ENCODE assay signal across 8 cellular contexts in genomic region chr19:49591731-49592485, GRCh38. TPM values are rescaled to one million over a fixed set of nuclear protein-coding genes. Genes with fewer than 3 reads are reported as not detected.
DNase-seq lines count a peak whose midpoint lies in the region; ATAC-seq, FAIRE-seq and TF ChIP-seq lines count a peak whose summit lies in the region.

No MANE protein-coding gene starts in this region.

- POLR2A ChIA-PET in Caco-2 (lab: Charles Lee): interaction anchor here (0.6 to 0.7 kb wide), 2 partner anchors 83 to 122 kb away, joined by 3 to 13 read pairs; no protein-coding TSS in a partner anchor

- peak overlapping the region; percentile 98 for H3K4me2 ChIP-seq in keratinocyte (ENCODE audit: control insufficient read depth, extremely low read depth, insufficient read depth, low read depth, low read length)

- peaks cover 29% of the 10 kb centered on the region for H3K4me1 Mint-ChIP-seq in Caco-2 (ENCODE audit: low read depth, unreplicated experiment)

- DNase-seq in Caco-2 (peak in 1 of 2 experiments; percentile 57), T-helper 1 cell (peak in 4 of 5 donors; percentile 16 to 53 (median 34)), breast epithelium (ENCODE audit: low spot score in 2 of 2) (peak in 1 of 2 donors; percentile 37), keratinocyte (ENCODE audit: low read depth, low spot score) (no peak), frontal cortex (ENCODE audit: low spot score in 2 of 2) (no peak)
- DNase-seq in stimulated activated CD4-positive, alpha-beta T cell treated with anti-CD3 and anti-CD28 coated beads, Interleukin-15, amount 100 ng/mL, for 24 hours: peak; percentile 65

- H3K4me1 ChIP-seq in Caco-2 (peaks cover 10% of the 10 kb centered on the region), HUES6 (ENCODE audit: control insufficient read depth, insufficient read depth, low read length) (peaks cover 10% of the 10 kb centered on the region; the same call in 1 of the 2 replicates), breast epithelium (peaks cover 4 to 6% of the 10 kb centered on the region in 2 donors), keratinocyte (ENCODE audit: control insufficient read depth, extremely low read depth, insufficient read depth, low read length) (peaks cover 18% of the 10 kb centered on the region)

- FAIRE-seq in keratinocyte (lab: Jason Lieb, UNC) (no peak), frontal cortex (lab: Jason Lieb, UNC) (no peak)

- CTCF ChIA-PET in Caco-2 (lab: Charles Lee): interaction anchor here (2.4 kb wide), 1 partner anchor 48 kb away, joined by 9 read pairs; the partner anchor contains the start of gene RRAS

- BruUV-seq in Caco-2 (replicated peaks; lab: Mats Ljungman, UMichigan): TSS peak; percentile 11

- H3K9me3 ChIP-seq in Caco-2: no peaks in the 10 kb centered on the region
- H3K9me3 ChIP-seq in HUES6 (ENCODE audit: control insufficient read depth, insufficient read depth, low read depth, low read length): no peaks in the 10 kb centered on the region
- no peaks in the 10 kb centered on the region for H3K9me3 ChIP-seq in breast epithelium
- H3K9me3 ChIP-seq in keratinocyte (ENCODE audit: control insufficient read depth, low read depth, low read length): no peaks in the 10 kb centered on the region

- peak overlapping the region; percentile 82 for H3K27ac Mint-ChIP-seq in Caco-2 (ENCODE audit: unreplicated experiment)

- H3K9me1 ChIP-seq in keratinocyte (ENCODE audit: control insufficient read depth, extremely low read depth, insufficient read depth, low read length): no peaks in the 10 kb centered on the region

- dilution Hi-C loops in keratinocyte (cut with MboI; ENCODE audit: extremely low pct_ligation_motif_present, low sequenced_read_pairs): no loop called here

- no peaks in the 10 kb centered on the region for H3K27me3 Mint-ChIP-seq in Caco-2 (ENCODE audit: insufficient read depth, unreplicated experiment)

- TF ChIP-seq CTCF in Caco-2 (IDR thresholded peaks at IDR 0.05; ENCODE audit: insufficient read depth in 1 of 2, low read depth in 1 of 2, low read length in 1 of 2, severe bottlenecking in 1 of 2, unreplicated experiment in 1 of 2): no peak
- TF ChIP-seq CTCF in breast epithelium (IDR thresholded peaks at IDR 0.05): no peak
- TF ChIP-seq CTCF in keratinocyte (optimal IDR thresholded peaks at IDR 0.05 in 1 of 3, IDR thresholded peaks at IDR 0.05 in 1 of 3, conservative IDR thresholded peaks at IDR 0.05 in 1 of 3; ENCODE audit: extremely low read depth in 1 of 3, insufficient read depth in 2 of 3, low read length in 3 of 3): no peak

- H3K27ac ChIP-seq in HUES6 (ENCODE audit: low read depth, low read length) (peak overlapping the region; percentile 84; the same call in 1 of the 2 replicates), breast epithelium (peak overlapping the region; percentile 62 to 86), keratinocyte (ENCODE audit: control insufficient read depth, insufficient read depth, low read length) (peak overlapping the region; percentile 90)

- H3K4me3 ChIP-seq in Caco-2 (ENCODE audit: low read depth, low read length) (peak overlapping the region; percentile 99), HUES6 (ENCODE audit: low read depth, low read length) (peak overlapping the region; percentile 77), breast epithelium (peak overlapping the region; percentile 67 to 93 (median 77)), keratinocyte (ENCODE audit: control insufficient read depth in 2 of 3, extremely low read depth in 1 of 3, insufficient read depth in 2 of 3, low read depth in 1 of 3, low read length in 3 of 3) (peak overlapping the region; percentile 79 to 82 (median 81))

- no peaks in the 10 kb centered on the region for H3K9me3 Mint-ChIP-seq in Caco-2 (ENCODE audit: unreplicated experiment)

- no peak overlapping the region for H2AFZ ChIP-seq in keratinocyte (ENCODE audit: control insufficient read depth, low read length)

- peak overlapping the region; percentile 74 for H3K4me3 Mint-ChIP-seq in Caco-2 (ENCODE audit: unreplicated experiment)

- intact Hi-C loops in Caco-2 (cut with micrococcal nuclease; ENCODE audit: unreplicated experiment) (loop anchor here (1.0 kb wide), 1 partner anchor 84 kb away; no protein-coding TSS in a partner anchor), breast epithelium (cut with DNase I; ENCODE audit: low total_unique reads) (no loop called here)

- TF ChIP-seq POLR2A in breast epithelium (IDR thresholded peaks at IDR 0.05): no peak

- peaks cover 2% of the 10 kb centered on the region for H4K20me1 ChIP-seq in keratinocyte (ENCODE audit: control insufficient read depth, extremely low read depth, insufficient read depth, low read length)

- H3K36me3 Mint-ChIP-seq in Caco-2 (ENCODE audit: insufficient read depth, unreplicated experiment): peaks cover 35% of the 10 kb centered on the region

- no peaks in the 10 kb centered on the region for H3K27me3 ChIP-seq in Caco-2 (replicated peaks; ENCODE audit: control insufficient read depth, insufficient read depth, low read length)
- H3K27me3 ChIP-seq in HUES6 (ENCODE audit: control insufficient read depth, insufficient read depth, low read length): no peaks in the 10 kb centered on the region
- H3K27me3 ChIP-seq in breast epithelium: no peaks in the 10 kb centered on the region
- no peaks in the 10 kb centered on the region for H3K27me3 ChIP-seq in keratinocyte (ENCODE audit: control insufficient read depth, extremely low read depth, insufficient read depth, low read length)

- ATAC-seq in GM21576 (IDR thresholded peaks at IDR 0.05; ENCODE audit: unreplicated experiment): no peak

- H3K36me3 ChIP-seq in Caco-2 (ENCODE audit: control insufficient read depth, insufficient read depth, low read length) (peaks cover 1% of the 10 kb centered on the region), HUES6 (ENCODE audit: control insufficient read depth, insufficient read depth, low read length) (peaks cover 27% of the 10 kb centered on the region), breast epithelium (peaks cover 5% of the 10 kb centered on the region), keratinocyte (ENCODE audit: control insufficient read depth in 2 of 2, extremely low read depth in 1 of 2, insufficient read depth in 2 of 2, low read length in 2 of 2) (peaks cover 4 to 17% of the 10 kb centered on the region in 2 experiments)

- H3K9ac ChIP-seq in HUES6 (ENCODE audit: low read length): peak overlapping the region; percentile 82
- peak overlapping the region; percentile 89 for H3K9ac ChIP-seq in keratinocyte (ENCODE audit: control insufficient read depth, extremely low read depth, insufficient read depth, low read length)

- H3K79me2 ChIP-seq in keratinocyte (ENCODE audit: control insufficient read depth, insufficient read depth, low read length): peaks cover 20% of the 10 kb centered on the region

RNA-seq across cellular contexts. Expression of gene PRR12, which starts 0.9 kb away (rescaled TPM):
- total RNA-seq in Caco-2 (2022) (38.8 and 40.5 TPM in 2 replicates), breast epithelium (1 to 10 TPM; 6.2 to 8.8 (median 6.3) TPM), frontal cortex (5.7 TPM)
- polyA plus RNA-seq in keratinocyte: 0.35 to 1.1 TPM (median 0.42 TPM) in 3 replicates
- 3.8 TPM for polyA plus RNA-seq in keratinocyte (2011; ENCODE audit: low read depth)
- 0.40 and 1.4 TPM in 2 replicates for polyA plus RNA-seq in keratinocyte (2011; cell fraction: cytosol; rRNA removed)
- polyA plus RNA-seq in keratinocyte (2011; cell fraction: nucleus; rRNA removed): 4.6 and 7.6 TPM in 2 replicates
- 4.7 and 10.2 TPM in 2 replicates for polyA plus RNA-seq in keratinocyte (2012; ENCODE audit: low replicate concordance)
- 0.86 to 6.1 TPM (median 0.99 TPM) in 3 replicates for polyA minus RNA-seq in keratinocyte
- polyA minus RNA-seq in keratinocyte (2011; cell fraction: cytosol; rRNA and poly(A)+ RNA removed): 3.8 TPM
- polyA minus RNA-seq in keratinocyte (2011; cell fraction: nucleus; rRNA and poly(A)+ RNA removed): 5.1 and 5.4 TPM in 2 replicates

RNA-seq across cellular contexts. Expression of gene PRRG2, which starts 10.8 kb away (rescaled TPM):
- total RNA-seq in Caco-2 (2022) (7.7 and 8.4 TPM in 2 replicates), breast epithelium (10 to 100 TPM in 2 of 3 donors, under 1 TPM in 1; 0.32 to 16.1 (median 10.2) TPM), frontal cortex (0.41 TPM)
- 5.2 to 7.5 TPM (median 5.3 TPM) in 3 replicates for polyA plus RNA-seq in keratinocyte
- 1.6 TPM for polyA plus RNA-seq in keratinocyte (2011; ENCODE audit: low read depth)
- 3.7 and 5.6 TPM in 2 replicates for polyA plus RNA-seq in keratinocyte (2011; cell fraction: cytosol; rRNA removed)
- 8.5 and 9.8 TPM in 2 replicates for polyA plus RNA-seq in keratinocyte (2011; cell fraction: nucleus; rRNA removed)
- polyA plus RNA-seq in keratinocyte (2012; ENCODE audit: low replicate concordance): 6.4 and 7.6 TPM in 2 replicates
- polyA minus RNA-seq in keratinocyte: 1.8 to 4.1 TPM (median 3.2 TPM) in 3 replicates
- polyA minus RNA-seq in keratinocyte (2011; cell fraction: cytosol; rRNA and poly(A)+ RNA removed): 4.2 TPM
- polyA minus RNA-seq in keratinocyte (2011; cell fraction: nucleus; rRNA and poly(A)+ RNA removed): 2.6 and 3.7 TPM in 2 replicates

RNA-seq across cellular contexts. Expression of gene NOSIP, which starts 11.6 kb away (rescaled TPM):
- 74.7 and 77.7 TPM in 2 replicates for total RNA-seq in Caco-2 (2022)
- total RNA-seq in breast epithelium: 10 to 100 TPM; 54.7 to 60.0 (median 57.4) TPM
- polyA plus RNA-seq in keratinocyte: 36.6 to 63.6 TPM (median 42.7 TPM) in 3 replicates
- polyA plus RNA-seq in keratinocyte (2011; ENCODE audit: low read depth): 32.6 TPM
- polyA plus RNA-seq in keratinocyte (2011; cell fraction: cytosol; rRNA removed): 27.3 and 64.3 TPM in 2 replicates
- polyA plus RNA-seq in keratinocyte (2011; cell fraction: nucleus; rRNA removed): 59.7 and 72.5 TPM in 2 replicates
- polyA plus RNA-seq in keratinocyte (2012; ENCODE audit: low replicate concordance): 47.6 and 59.5 TPM in 2 replicates
- polyA minus RNA-seq in keratinocyte: 53.5 to 99.5 TPM (median 61.1 TPM) in 3 replicates
- polyA minus RNA-seq in keratinocyte (2011; cell fraction: cytosol; rRNA and poly(A)+ RNA removed): 64.5 TPM
- 19.3 and 27.6 TPM in 2 replicates for polyA minus RNA-seq in keratinocyte (2011; cell fraction: nucleus; rRNA and poly(A)+ RNA removed)
- 33.4 TPM for total RNA-seq in frontal cortex

RNA-seq across cellular contexts. Expression of gene RRAS, which starts 48.0 kb away (rescaled TPM):
- total RNA-seq in Caco-2 (2022) (10.6 and 11.3 TPM in 2 replicates), breast epithelium (100 to 1,000 TPM in 1 of 3 donors, 10 to 100 TPM in 2; 34.8 to 114 (median 41.0) TPM), frontal cortex (0.82 TPM)
- 98.1 to 184 TPM (median 154 TPM) in 3 replicates for polyA plus RNA-seq in keratinocyte
- polyA plus RNA-seq in keratinocyte (2011; ENCODE audit: low read depth): 25.4 TPM
- polyA plus RNA-seq in keratinocyte (2011; cell fraction: cytosol; rRNA removed): 133 and 285 TPM in 2 replicates
- polyA plus RNA-seq in keratinocyte (2011; cell fraction: nucleus; rRNA removed): 68.6 and 95.3 TPM in 2 replicates
- 135 and 186 TPM in 2 replicates for polyA plus RNA-seq in keratinocyte (2012; ENCODE audit: low replicate concordance)
- 51.3 to 172 TPM (median 95.8 TPM) in 3 replicates for polyA minus RNA-seq in keratinocyte
- polyA minus RNA-seq in keratinocyte (2011; cell fraction: cytosol; rRNA and poly(A)+ RNA removed): 143 TPM
- 29.2 and 30.2 TPM in 2 replicates for polyA minus RNA-seq in keratinocyte (2011; cell fraction: nucleus; rRNA and poly(A)+ RNA removed)

RNA-seq across cellular contexts. Expression of gene SCAF1, which starts 50.1 kb away (rescaled TPM):
- total RNA-seq in Caco-2 (2022): 83.4 and 89.5 TPM in 2 replicates
- 10 to 100 TPM in 2 of 3 donors, 1 to 10 TPM in 1; 9.8 to 15.4 (median 10.6) TPM for total RNA-seq in breast epithelium
- 3.4 to 20.9 TPM (median 5.8 TPM) in 3 replicates for polyA plus RNA-seq in keratinocyte
- polyA plus RNA-seq in keratinocyte (2011; ENCODE audit: low read depth): 8.1 TPM
- polyA plus RNA-seq in keratinocyte (2011; cell fraction: cytosol; rRNA removed): 4.5 and 13.0 TPM in 2 replicates
- 17.6 and 26.5 TPM in 2 replicates for polyA plus RNA-seq in keratinocyte (2011; cell fraction: nucleus; rRNA removed)
- 25.0 and 48.7 TPM in 2 replicates for polyA plus RNA-seq in keratinocyte (2012; ENCODE audit: low replicate concordance)
- 4.9 to 27.9 TPM (median 6.3 TPM) in 3 replicates for polyA minus RNA-seq in keratinocyte
- 19.8 TPM for polyA minus RNA-seq in keratinocyte (2011; cell fraction: cytosol; rRNA and poly(A)+ RNA removed)
- polyA minus RNA-seq in keratinocyte (2011; cell fraction: nucleus; rRNA and poly(A)+ RNA removed): 11.6 and 17.6 TPM in 2 replicates
- 9.4 TPM for total RNA-seq in frontal cortex

Comparison
In these comparisons a context has a peak if more than half of its experiments do, and no peak if none do; other contexts are left out.
1. DNase-seq: peak in T-helper 1 cell (4 of 5) and stimulated activated CD4-positive, alpha-beta T cell treated with anti-CD3 and anti-CD28 coated beads, Interleukin-15, amount 100 ng/mL, for 24 hours (single experiment); none in keratinocyte (single experiment) and frontal cortex (0 of 2).
2. Peak in every context shown above with its lines, with median percentiles within 50 percentile points of each other: H3K4me3 ChIP-seq and H3K27ac ChIP-seq.